8 cellular contexts compared by ENCODE assay signal in the genomic region with DNA sequence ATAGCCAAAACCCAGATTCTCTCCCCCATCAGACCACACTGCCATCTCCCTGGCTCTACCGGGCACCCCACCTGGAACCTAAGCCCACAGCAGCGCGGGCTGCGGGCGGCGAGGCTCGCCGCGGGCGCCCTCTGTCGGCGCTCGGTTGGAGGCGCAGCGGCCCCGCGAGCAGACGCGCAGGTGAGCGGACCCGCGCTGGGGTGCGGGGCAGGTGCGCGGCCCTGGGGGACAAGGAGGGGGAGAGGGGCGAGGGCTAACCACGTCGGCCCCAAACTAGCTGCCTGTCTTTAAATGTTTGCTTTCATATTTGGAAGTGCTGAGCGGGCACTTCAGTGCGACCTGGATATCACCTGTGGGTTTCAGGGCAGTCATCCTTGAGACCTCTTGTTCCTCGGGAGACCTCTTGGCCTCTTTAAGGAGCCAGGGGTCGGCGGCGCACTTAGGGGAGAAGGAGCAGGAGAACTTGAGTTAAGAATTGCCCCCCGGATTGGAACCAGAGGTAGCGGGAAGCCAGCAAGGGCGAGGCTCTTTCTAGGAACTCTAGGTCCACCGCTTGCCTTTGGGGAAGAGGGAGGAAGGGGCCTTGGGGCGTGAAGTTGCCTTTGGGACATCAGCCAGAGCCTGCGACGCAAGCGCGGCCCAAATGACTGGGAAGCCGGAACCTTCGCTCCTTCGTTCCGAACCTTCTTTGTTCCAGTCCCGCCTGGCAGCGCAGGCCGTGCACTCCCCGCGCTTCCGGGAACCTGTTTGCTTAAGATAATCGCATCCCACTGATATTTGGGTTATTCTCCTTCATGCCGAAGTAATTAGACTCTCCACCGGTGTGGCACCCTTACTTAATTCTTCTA.
DNase-seq lines count a peak whose midpoint lies in the region; ATAC-seq, FAIRE-seq and TF ChIP-seq lines count a peak whose summit lies in the region.

No MANE protein-coding gene starts in this region.

- intact Hi-C loops in CD8-positive, alpha-beta T cell (cut with DNase I, micrococcal nuclease) = loop anchor here (1.0 to 10.0 kb wide), 9 partner anchors 25 to 1517 kb away; partner anchors contain the start of gene NEDD1 (in 2 of the 2)
- intact Hi-C loops in MCF 10A (cut with micrococcal nuclease) = loop anchor here (1.0 to 10.0 kb wide), 4 partner anchors 291 to 1411 kb away; no protein-coding TSS in a partner anchor
- intact Hi-C loops in HepG2 (cut with micrococcal nuclease; ENCODE audit: unreplicated experiment) = loop anchor here (2.0 kb wide), 1 partner anchor 1387 kb away; no protein-coding TSS in a partner anchor

- no peak for TF ChIP-seq POLR2A in HepG2 (IDR thresholded peaks at IDR 0.05; ENCODE audit: insufficient read depth in 1 of 2, low read depth in 2 of 2, low read length in 2 of 2)

- peaks cover 12% of the 10 kb centered on the region for H3K4me1 ChIP-seq in CD8-positive, alpha-beta T cell (ENCODE audit: insufficient read depth, low read length)
- no peaks in the 10 kb centered on the region for H3K4me1 ChIP-seq in HepG2 (ENCODE audit: insufficient read depth, low read length)

- no peak overlapping the region for H3K27ac ChIP-seq in CD8-positive, alpha-beta T cell (ENCODE audit: low read depth, low read length)
- H3K27ac ChIP-seq in HepG2 (ENCODE audit: extremely low read length, insufficient read depth, low read length) = no peak overlapping the region

- no peaks in the 10 kb centered on the region for H3K36me3 ChIP-seq in CD8-positive, alpha-beta T cell (ENCODE audit: insufficient read depth, low read length)
- no peaks in the 10 kb centered on the region for H3K36me3 ChIP-seq in HepG2 (replicated peaks in 1 of 2; ENCODE audit: control insufficient read depth in 1 of 2, insufficient read depth in 2 of 2, low read length in 2 of 2)

- ATAC-seq in CD8-positive, alpha-beta T cell = peak; percentile 93
- ATAC-seq in GM19397 (IDR thresholded peaks at IDR 0.05; ENCODE audit: unreplicated experiment) (peak; percentile 96), HG03460 (IDR thresholded peaks at IDR 0.05; ENCODE audit: unreplicated experiment) (peak; percentile 91), HepG2 (peak; percentile 90)

- peaks cover 5% of the 10 kb centered on the region for H3K4me1 Mint-ChIP-seq in CD8-positive, alpha-beta T cell (ENCODE audit: low read depth)
- H3K4me1 Mint-ChIP-seq in MCF 10A (ENCODE audit: insufficient read depth, unreplicated experiment) = peaks cover 5% of the 10 kb centered on the region

- WGBS in HepG2 (ENCODE audit: low lambda C conversion rate) = 42% methylated on average over 42 of the region's 56 CpGs

- no peak overlapping the region for H3K9ac ChIP-seq in HepG2 (ENCODE audit: insufficient read depth, low read depth, low read length)

- peak; percentile 16 to 70 (median 30) for DNase-seq in CD8-positive, alpha-beta T cell
- DNase-seq in T1000 (lab: John Stamatoyannopoulos, UW) (peak; percentile 37), MCF 10A (ENCODE audit: unreplicated experiment) (peak; percentile 21), HepG2 (ENCODE audit: low spot score) (no peak), putamen (ENCODE audit: low spot score) (no peak)
- DNase-seq in stimulated activated CD8-positive, alpha-beta memory T cell treated with anti-CD3 and anti-CD28 coated beads, Interleukin-12 subunit alpha, Interleukin-12 subunit beta, amount 100 ng/mL, for 4 hours (ENCODE audit: low read depth) = peak; percentile 8

- no peaks in the 10 kb centered on the region for H3K9me3 Mint-ChIP-seq in CD8-positive, alpha-beta T cell
- H3K9me3 Mint-ChIP-seq in MCF 10A (ENCODE audit: unreplicated experiment) = no peaks in the 10 kb centered on the region

- no peak overlapping the region for H3K27ac Mint-ChIP-seq in CD8-positive, alpha-beta T cell
- H3K27ac Mint-ChIP-seq in MCF 10A (ENCODE audit: low read depth, unreplicated experiment) = no peak overlapping the region

- peak overlapping the region; percentile 50 for H3K4me2 ChIP-seq in HepG2 (ENCODE audit: low read depth, low read length)

- peak overlapping the region; percentile 51 for H3K4me3 ChIP-seq in CD8-positive, alpha-beta T cell (ENCODE audit: low read depth, low read length)
- H3K4me3 ChIP-seq in HepG2 (replicated peaks in 1 of 3; ENCODE audit: insufficient read depth in 1 of 3, low read depth in 2 of 3, low read length in 3 of 3) = peak overlapping the region in 1 of 3 experiments; percentile 8; a peak in 1 of 6 replicates

- H4K20me1 ChIP-seq in HepG2 (ENCODE audit: insufficient read depth, low read length) = no peaks in the 10 kb centered on the region

- no peaks in the 10 kb centered on the region for H3K9me3 ChIP-seq in CD8-positive, alpha-beta T cell (ENCODE audit: low read length)
- H3K9me3 ChIP-seq in HepG2 (ENCODE audit: low read length) = no peaks in the 10 kb centered on the region

- in situ Hi-C loops in HepG2 (cut with HindIII; ENCODE audit: extremely low pct_ligation_motif_present, low pct_unique_long_range_greater_than_20kb) = loop anchor here (10.0 to 25.0 kb wide), 4 partner anchors 319 to 1402 kb away; no protein-coding TSS in a partner anchor

- H2AFZ ChIP-seq in HepG2 (ENCODE audit: low read length) = no peak overlapping the region

- peak; percentile 85 for TF ChIP-seq CTCF in CD8-positive, alpha-beta T cell (IDR thresholded peaks at IDR 0.05)
- TF ChIP-seq CTCF in MCF 10A (IDR thresholded peaks at IDR 0.05; ENCODE audit: unreplicated experiment) = peak; percentile 88
- TF ChIP-seq CTCF in HepG2 (CRISPR knock-in tag; IDR thresholded peaks at IDR 0.05) = peak; percentile 63

- H3K27me3 ChIP-seq in CD8-positive, alpha-beta T cell (ENCODE audit: insufficient read depth, low read length) = peaks cover 3% of the 10 kb centered on the region
- peaks cover 1 to 10% of the 10 kb centered on the region in 2 experiments; a peak in 2 of 5 replicates for H3K27me3 ChIP-seq in HepG2 (ENCODE audit: control insufficient read depth in 1 of 2, insufficient read depth in 2 of 2, low read length in 2 of 2)

- no peaks in the 10 kb centered on the region for H3K79me2 ChIP-seq in HepG2 (ENCODE audit: insufficient read depth, low read length)

- FAIRE-seq in HepG2 (lab: Jason Lieb, UNC) = no peak

- TF ChIP-seq EP300 in HepG2 (IDR thresholded peaks at IDR 0.05; ENCODE audit: low read depth in 2 of 2, low read length in 2 of 2) (no peak), HepG2 (CRISPR knock-in tag; IDR thresholded peaks at IDR 0.05; ENCODE audit: borderline replicate concordance) (no peak)

- H3K4me3 Mint-ChIP-seq in CD8-positive, alpha-beta T cell = peak overlapping the region; percentile 79
- no peak overlapping the region for H3K4me3 Mint-ChIP-seq in MCF 10A (ENCODE audit: unreplicated experiment)

- POLR2A ChIA-PET in CD8-positive, alpha-beta T cell (lab: Charles Lee) = no interaction called here
- POLR2A ChIA-PET in MCF 10A (lab: Yijun Ruan, JAX) = no interaction called here
- POLR2A ChIA-PET in HepG2 (lab: Yijun Ruan, JAX) = no interaction called here

- no peaks in the 10 kb centered on the region for H3K36me3 Mint-ChIP-seq in CD8-positive, alpha-beta T cell
- H3K36me3 Mint-ChIP-seq in MCF 10A (ENCODE audit: insufficient read depth, unreplicated experiment) = no peaks in the 10 kb centered on the region

- peaks cover 20% of the 10 kb centered on the region for H3K27me3 Mint-ChIP-seq in CD8-positive, alpha-beta T cell (ENCODE audit: low read depth)
- peaks cover 22% of the 10 kb centered on the region for H3K27me3 Mint-ChIP-seq in MCF 10A (ENCODE audit: insufficient read depth, unreplicated experiment)

- 0 out of 2 replicates have a peak, but pooled peaks have one; percentile 18 for TF ChIP-seq RAD21 in HepG2 (CRISPR knock-in tag; IDR thresholded peaks at IDR 0.05)

- CTCF ChIA-PET in CD8-positive, alpha-beta T cell (lab: Charles Lee) = interaction anchor here (0.5 to 2.5 kb wide), 9 partner anchors 9 to 1416 kb away, joined by 3 to 7 read pairs (median 3); no protein-coding TSS in a partner anchor
- CTCF ChIA-PET in MCF 10A (lab: Yijun Ruan, JAX) = interaction anchor here (0.5 to 8.4 kb wide), 58 partner anchors 8 to 1512 kb away, joined by 3 to 115 read pairs (median 4); no protein-coding TSS in a partner anchor
- CTCF ChIA-PET in HepG2 (lab: Yijun Ruan, JAX; ENCODE audit: low intra/inter-chr PET ratio, low total read pairs) = interaction anchor here (1.0 kb wide), 1 partner anchor 407 kb away, joined by 5 read pairs; no protein-coding TSS in a partner anchor

- BruUV-seq in MCF 10A (replicated peaks; lab: Mats Ljungman, UMichigan) (no TSS peak), HepG2 (replicated peaks; lab: Mats Ljungman, UMichigan) (no TSS peak)

TF ChIP-seq in HepG2, 621 proteins besides CTCF, POLR2A, EP300 and RAD21:
- TF ChIP-seq NFE2L1 (CRISPR knock-in tag; IDR thresholded peaks at IDR 0.05; ENCODE audit: borderline replicate concordance) (no peak), STAG1 (CRISPR knock-in tag; IDR thresholded peaks at IDR 0.05) (peak; percentile 37), TARDBP (CRISPR knock-in tag; IDR thresholded peaks at IDR 0.05) (no peak), ZFX (CRISPR knock-in tag; IDR thresholded peaks at IDR 0.05; ENCODE audit: low read depth) (no peak), MAFK (conservative IDR thresholded peaks at IDR 0.05 in 1 of 2, IDR thresholded peaks at IDR 0.05 in 1 of 2; ENCODE audit: low read length in 2 of 2) (peak; percentile 12 to 44; a peak in 1 of 4 replicates), MAFF (IDR thresholded peaks at IDR 0.05; ENCODE audit: low read depth, low read length) (0 out of 2 replicates have a peak, but pooled peaks have one; percentile 4)

Comparison
In these comparisons a context has a peak if more than half of its experiments do, and no peak if none do; other contexts are left out.
1. DNase-seq: peak in CD8-positive, alpha-beta T cell (7 of 7), T1000 (single experiment), MCF 10A (single experiment) and stimulated activated CD8-positive, alpha-beta memory T cell treated with anti-CD3 and anti-CD28 coated beads, Interleukin-12 subunit alpha, Interleukin-12 subunit beta, amount 100 ng/mL, for 4 hours (single experiment); none in HepG2 (single experiment) and putamen (single experiment).
2. Peak in every context shown above with its lines, with median percentiles within 50 percentile points of each other: ATAC-seq and CTCF ChIP-seq.